1 cellular context compared by ENCODE assay signal in the genomic region with DNA sequence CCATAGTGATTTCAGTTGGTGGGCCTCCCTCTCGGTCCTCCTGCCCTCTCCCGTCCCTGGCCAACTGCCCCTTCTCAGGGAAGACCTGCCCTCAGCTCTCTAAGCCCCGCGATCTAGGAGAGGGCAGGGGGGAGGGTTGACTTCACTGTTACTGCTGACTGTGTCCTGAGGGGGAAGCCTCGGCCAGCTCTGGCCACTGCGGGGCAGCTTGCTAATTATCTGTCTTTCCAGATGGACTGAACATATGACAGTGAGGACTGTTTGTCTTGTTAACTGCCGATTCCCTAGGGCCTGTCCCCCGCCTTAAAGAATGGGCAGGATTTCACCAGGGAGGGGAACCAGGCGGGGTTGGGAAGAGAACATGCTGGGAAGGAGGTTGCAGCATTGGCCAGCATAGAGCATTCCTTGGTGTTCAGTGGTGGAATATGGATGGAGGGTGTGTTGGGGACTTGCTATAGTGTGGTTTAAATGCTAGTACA.
TF ChIP-seq lines count a peak whose summit lies in the region.

No MANE protein-coding gene starts in this region.

TF ChIP-seq in K562, 482 proteins besides CTCF, POLR2A, EP300 and RAD21 (continued from another document and continues in another):
- TF ChIP-seq GMEB1 (CRISPR knock-in tag; IDR thresholded peaks at IDR 0.05) (no peak), NFIC (IDR thresholded peaks at IDR 0.05) (peak; percentile 41), MNT (conservative IDR thresholded peaks at IDR 0.05) (0 out of 4 replicates have a peak, but pooled peaks of 1 of the 2 experiments have one; percentile 35), TFAM (CRISPR knock-in tag; conservative IDR thresholded peaks at IDR 0.05) (no peak), NCOR1 (IDR thresholded peaks at IDR 0.05) (peak; percentile 68), ZNF609 (CRISPR knock-in tag; IDR thresholded peaks at IDR 0.05; ENCODE audit: borderline replicate concordance) (no peak), ATF2 (CRISPR knock-in tag; IDR thresholded peaks at IDR 0.05) (no peak), MCM2 (IDR thresholded peaks at IDR 0.05; ENCODE audit: low read depth) (no peak), CHD4 (IDR thresholded peaks at IDR 0.05; ENCODE audit: insufficient read depth, insufficient replicate concordance, low read depth, low read length, poor library complexity, severe bottlenecking) (no peak), UBTF (IDR thresholded peaks at IDR 0.05; ENCODE audit: borderline replicate concordance in 1 of 2, low read depth in 2 of 2, low read length in 2 of 2) (0 out of 4 replicates have a peak, but pooled peaks of 1 of the 2 experiments have one; percentile 63), LARP7 (IDR thresholded peaks at IDR 0.05) (no peak), ZFP30 (CRISPR knock-in tag; IDR thresholded peaks at IDR 0.05; ENCODE audit: borderline replicate concordance) (no peak), ZNF24 (IDR thresholded peaks at IDR 0.05) (peak; percentile 79), TAL1 (IDR thresholded peaks at IDR 0.05) (peak; percentile 82), MXI1 (IDR thresholded peaks at IDR 0.05; ENCODE audit: low read depth, low read length) (no peak), TCF7 (IDR thresholded peaks at IDR 0.05; ENCODE audit: borderline replicate concordance) (no peak), HDAC2 (IDR thresholded peaks at IDR 0.05) (peak; percentile 18; the same call in 1 of the 2 replicates), TEAD2 (tag; IDR thresholded peaks at IDR 0.05) (0 out of 2 replicates have a peak, but pooled peaks have one; percentile 30), THRB (CRISPR knock-in tag; conservative IDR thresholded peaks at IDR 0.05) (no peak), JUND (IDR thresholded peaks at IDR 0.05; ENCODE audit: borderline replicate concordance, low read depth, low read length) (no peak; the same call in 1 of the 2 replicates), JUND (tag; IDR thresholded peaks at IDR 0.05; ENCODE audit: borderline replicate concordance, low read depth, low read length) (peak; percentile 53; the same call in 1 of the 3 replicates), E2F3 (CRISPR knock-in tag; IDR thresholded peaks at IDR 0.05) (no peak), MAFK (IDR thresholded peaks at IDR 0.05; ENCODE audit: low read length) (peak; percentile 27; the same call in 1 of the 2 replicates), SMARCA4 (IDR thresholded peaks at IDR 0.05) (peak; percentile 78), MITF (IDR thresholded peaks at IDR 0.05) (peak; percentile 46; the same call in 1 of the 2 replicates), NR2C1 (IDR thresholded peaks at IDR 0.05) (no peak), NR2C1 (tag; IDR thresholded peaks at IDR 0.05) (no peak), PHTF2 (CRISPR knock-in tag; IDR thresholded peaks at IDR 0.05) (no peak), L3MBTL2 (IDR thresholded peaks at IDR 0.05) (no peak), SAFB (IDR thresholded peaks at IDR 0.05; ENCODE audit: borderline replicate concordance, low read depth, low read length) (no peak), SMARCE1 (IDR thresholded peaks at IDR 0.05) (peak; percentile 70; the same call in 1 of the 2 replicates), FOXJ2 (tag; IDR thresholded peaks at IDR 0.05) (no peak), NFYB (IDR thresholded peaks at IDR 0.05; ENCODE audit: extremely low read depth, insufficient read length) (no peak), ETV5 (CRISPR knock-in tag; IDR thresholded peaks at IDR 0.05; ENCODE audit: low read depth) (no peak)
- TF ChIP-seq, protein P1, sequence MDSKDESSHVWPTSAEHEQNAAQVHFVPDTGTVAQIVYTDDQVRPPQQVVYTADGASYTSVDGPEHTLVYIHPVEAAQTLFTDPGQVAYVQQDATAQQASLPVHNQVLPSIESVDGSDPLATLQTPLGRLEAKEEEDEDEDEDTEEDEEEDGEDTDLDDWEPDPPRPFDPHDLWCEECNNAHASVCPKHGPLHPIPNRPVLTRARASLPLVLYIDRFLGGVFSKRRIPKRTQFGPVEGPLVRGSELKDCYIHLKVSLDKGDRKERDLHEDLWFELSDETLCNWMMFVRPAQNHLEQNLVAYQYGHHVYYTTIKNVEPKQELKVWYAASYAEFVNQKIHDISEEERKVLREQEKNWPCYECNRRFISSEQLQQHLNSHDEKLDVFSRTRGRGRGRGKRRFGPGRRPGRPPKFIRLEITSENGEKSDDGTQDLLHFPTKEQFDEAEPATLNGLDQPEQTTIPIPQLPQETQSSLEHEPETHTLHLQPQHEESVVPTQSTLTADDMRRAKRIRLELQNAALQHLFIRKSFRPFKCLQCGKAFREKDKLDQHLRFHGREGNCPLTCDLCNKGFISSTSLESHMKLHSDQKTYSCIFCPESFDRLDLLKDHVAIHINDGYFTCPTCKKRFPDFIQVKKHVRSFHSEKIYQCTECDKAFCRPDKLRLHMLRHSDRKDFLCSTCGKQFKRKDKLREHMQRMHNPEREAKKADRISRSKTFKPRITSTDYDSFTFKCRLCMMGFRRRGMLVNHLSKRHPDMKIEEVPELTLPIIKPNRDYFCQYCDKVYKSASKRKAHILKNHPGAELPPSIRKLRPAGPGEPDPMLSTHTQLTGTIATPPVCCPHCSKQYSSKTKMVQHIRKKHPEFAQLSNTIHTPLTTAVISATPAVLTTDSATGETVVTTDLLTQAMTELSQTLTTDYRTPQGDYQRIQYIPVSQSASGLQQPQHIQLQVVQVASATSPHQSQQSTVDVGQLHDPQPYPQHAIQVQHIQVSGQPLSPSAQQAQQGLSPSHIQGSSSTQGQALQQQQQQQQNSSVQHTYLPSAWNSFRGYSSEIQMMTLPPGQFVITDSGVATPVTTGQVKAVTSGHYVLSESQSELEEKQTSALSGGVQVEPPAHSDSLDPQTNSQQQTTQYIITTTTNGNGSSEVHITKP (IDR thresholded peaks at IDR 0.05; ENCODE audit: partially characterized antibody): peak; percentile 47
- TF ChIP-seq, protein P2, sequence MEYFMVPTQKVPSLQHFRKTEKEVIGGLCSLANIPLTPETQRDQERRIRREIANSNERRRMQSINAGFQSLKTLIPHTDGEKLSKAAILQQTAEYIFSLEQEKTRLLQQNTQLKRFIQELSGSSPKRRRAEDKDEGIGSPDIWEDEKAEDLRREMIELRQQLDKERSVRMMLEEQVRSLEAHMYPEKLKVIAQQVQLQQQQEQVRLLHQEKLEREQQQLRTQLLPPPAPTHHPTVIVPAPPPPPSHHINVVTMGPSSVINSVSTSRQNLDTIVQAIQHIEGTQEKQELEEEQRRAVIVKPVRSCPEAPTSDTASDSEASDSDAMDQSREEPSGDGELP (CRISPR knock-in tag; IDR thresholded peaks at IDR 0.05; ENCODE audit: borderline replicate concordance): peak; percentile 93
- TF ChIP-seq, protein P3, sequence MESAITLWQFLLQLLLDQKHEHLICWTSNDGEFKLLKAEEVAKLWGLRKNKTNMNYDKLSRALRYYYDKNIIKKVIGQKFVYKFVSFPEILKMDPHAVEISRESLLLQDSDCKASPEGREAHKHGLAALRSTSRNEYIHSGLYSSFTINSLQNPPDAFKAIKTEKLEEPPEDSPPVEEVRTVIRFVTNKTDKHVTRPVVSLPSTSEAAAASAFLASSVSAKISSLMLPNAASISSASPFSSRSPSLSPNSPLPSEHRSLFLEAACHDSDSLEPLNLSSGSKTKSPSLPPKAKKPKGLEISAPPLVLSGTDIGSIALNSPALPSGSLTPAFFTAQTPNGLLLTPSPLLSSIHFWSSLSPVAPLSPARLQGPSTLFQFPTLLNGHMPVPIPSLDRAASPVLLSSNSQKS (CRISPR knock-in tag; IDR thresholded peaks at IDR 0.05): no peak
